12 cellular contexts compared by ENCODE assay signal in the genomic region with DNA sequence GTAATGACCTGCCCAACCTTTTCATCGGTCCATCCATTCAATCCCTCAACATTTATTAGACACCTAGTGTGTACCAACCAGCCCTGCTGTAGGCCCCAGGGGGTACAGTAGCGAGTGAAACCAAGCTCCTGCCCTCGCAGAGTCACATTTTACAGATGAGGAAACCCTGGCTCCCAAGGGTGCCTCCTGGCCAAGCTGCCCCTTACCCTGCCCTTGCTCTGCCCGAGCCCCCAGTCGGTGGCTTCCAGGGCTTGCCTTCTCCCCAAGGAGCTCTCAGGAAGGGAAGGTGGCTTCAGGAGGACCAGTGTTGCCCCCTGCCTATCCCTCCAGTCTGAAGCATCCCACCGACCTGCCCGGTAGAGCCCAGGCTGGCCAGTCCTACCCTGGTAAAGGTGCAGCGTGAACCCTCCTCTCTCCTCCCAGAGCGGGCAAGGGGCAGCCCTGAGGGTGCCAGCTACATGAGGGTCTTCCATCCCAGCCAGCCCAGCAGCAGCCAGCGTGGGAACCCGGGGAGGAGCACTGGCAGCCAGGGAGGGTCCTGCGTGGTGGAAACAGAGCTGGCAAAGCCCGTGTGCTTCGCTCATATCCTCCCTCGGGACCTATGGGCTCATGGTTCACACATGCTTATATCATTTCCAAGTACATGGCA. TPM values are rescaled to one million over a fixed set of nuclear protein-coding genes. Genes with fewer than 3 reads are reported as not detected.
DNase-seq lines count a peak whose midpoint lies in the region; ATAC-seq, FAIRE-seq and TF ChIP-seq lines count a peak whose summit lies in the region.
"Had no signal": no experiment of that assay in that cellular context is flagged by ENCODE, and none has a peak within 500 bp of the region (broad histone marks: within the 10 kb centered on the region; RNA-seq: fewer than 3 reads in every experiment).

No MANE protein-coding gene starts in this region.

- no TSS peak for BruUV-seq in PC-3 (replicated peaks; lab: Mats Ljungman, UMichigan)
- no TSS peak for BruUV-seq in endothelial cell of umbilical vein (replicated peaks; lab: Mats Ljungman, UMichigan)

- POLR2A ChIA-PET in PC-3 (lab: Charles Lee; ENCODE audit: unreplicated experiment) (no interaction called here), endothelial cell of umbilical vein (lab: Charles Lee) (no interaction called here)

- no peaks in the 10 kb centered on the region for H3K9me3 ChIP-seq in PC-3 (ENCODE audit: low read length)
- no peaks in the 10 kb centered on the region for H3K9me3 ChIP-seq in endothelial cell of umbilical vein (replicated peaks; ENCODE audit: control insufficient read depth, insufficient read depth, low read length)
- H3K9me3 ChIP-seq: thoracic aorta had no signal

- DNase-seq in NCI-H1436 (lab: John Stamatoyannopoulos, UW) (peak; percentile 53), NCI-H1436 treated with DMSO at 0.1 percent for 48 hours (lab: John Stamatoyannopoulos, UW) (no peak), PC-3 (no peak), endothelial cell of umbilical vein (ENCODE audit: low read depth, low spot score) (no peak), posterior cingulate gyrus (peak in 8 of 10 donors; percentile 2 to 75 (median 8)), GM10266 (ENCODE audit: extremely low spot score) (no peak), NCI-H1105 (lab: John Stamatoyannopoulos, UW) (no peak), GM20000 (ENCODE audit: low spot score) (no peak)
- DNase-seq: NK-92 treated with Interleukin-12 subunit alpha and Interleukin-12 subunit beta, amount 100 ng/mL, for 24 hours had no signal

- no peak for FAIRE-seq in endothelial cell of umbilical vein (lab: Jason Lieb, UNC)

- H4K20me1 ChIP-seq in PC-3 (ENCODE audit: low read length) (no peaks in the 10 kb centered on the region), endothelial cell of umbilical vein (replicated peaks; ENCODE audit: control insufficient read depth, extremely low read depth, insufficient read depth, low read length) (no peaks in the 10 kb centered on the region)

- no peak for TF ChIP-seq POLR2A in endothelial cell of umbilical vein (IDR thresholded peaks at IDR 0.05; ENCODE audit: low read depth, low read length)

- intact Hi-C loops in PC-3 (cut with micrococcal nuclease), result no loop called here
- intact Hi-C loops in endothelial cell of umbilical vein (cut with micrococcal nuclease), result no loop called here
- intact Hi-C loops in posterior cingulate gyrus (cut with DNase I), result no loop called here

- no peaks in the 10 kb centered on the region for H3K9me2 ChIP-seq in PC-3 (replicated peaks; ENCODE audit: low read length)

- H3K36me3 ChIP-seq in PC-3 (ENCODE audit: low read depth, low read length) (no peaks in the 10 kb centered on the region), endothelial cell of umbilical vein (ENCODE audit: control insufficient read depth in 2 of 2, extremely low read depth in 1 of 2, insufficient read depth in 2 of 2, low read length in 2 of 2) (no peaks in the 10 kb centered on the region)
- H3K36me3 ChIP-seq: thoracic aorta had no signal

- ATAC-seq in PC-3, result no peak

- no peaks in the 10 kb centered on the region for H3K79me2 ChIP-seq in PC-3 (ENCODE audit: low read length)
- H3K79me2 ChIP-seq in endothelial cell of umbilical vein (ENCODE audit: control insufficient read depth, insufficient read depth, low read length), result no peaks in the 10 kb centered on the region

- H3K9ac ChIP-seq in PC-3 (ENCODE audit: low read length) (no peak overlapping the region), endothelial cell of umbilical vein (replicated peaks; ENCODE audit: extremely low read depth, insufficient read depth, low read length) (no peak overlapping the region)

- H3K27me3 ChIP-seq in PC-3 (ENCODE audit: low read length) (no peaks in the 10 kb centered on the region), endothelial cell of umbilical vein (ENCODE audit: control insufficient read depth in 2 of 2, insufficient read depth in 2 of 2, low read length in 2 of 2) (peaks cover 11 to 13% of the 10 kb centered on the region in 2 experiments)

- H3K4me3 ChIP-seq in PC-3 (ENCODE audit: low read length) (no peak overlapping the region; the same call in 1 of the 2 replicates), endothelial cell of umbilical vein (replicated peaks in 1 of 3; ENCODE audit: insufficient read depth in 1 of 3, low read depth in 1 of 3, low read length in 3 of 3) (no peak overlapping the region)
- H3K4me3 ChIP-seq: thoracic aorta had no signal

- H3F3A ChIP-seq in PC-3 (ENCODE audit: low read length, unreplicated experiment), result no peaks in the 10 kb centered on the region

- TF ChIP-seq CTCF in PC-3 (conservative IDR thresholded peaks at IDR 0.05; ENCODE audit: low read depth, low read length) (no peak), endothelial cell of umbilical vein (IDR thresholded peaks at IDR 0.05; ENCODE audit: extremely low read depth in 1 of 2, insufficient read depth in 1 of 2, low read depth in 1 of 2, low read length in 2 of 2) (no peak), GM10266 (IDR thresholded peaks at IDR 0.05; ENCODE audit: control insufficient read depth, insufficient read depth, low read depth, missing control alignments) (no peak), GM20000 (IDR thresholded peaks at IDR 0.05; ENCODE audit: extremely low read depth, missing control alignments) (no peak)

- no peaks in the 10 kb centered on the region for H3K9me1 ChIP-seq in endothelial cell of umbilical vein (replicated peaks; ENCODE audit: control insufficient read depth, extremely low read depth, insufficient read depth, low read length)

- CTCF ChIA-PET in PC-3 (lab: Charles Lee) (interaction anchor here (0.5 kb wide), 1 partner anchor 168 kb away, joined by 3 read pairs; no protein-coding TSS in a partner anchor), endothelial cell of umbilical vein (lab: Charles Lee) (no interaction called here)

- dilution Hi-C loops in endothelial cell of umbilical vein (cut with MboI; ENCODE audit: extremely low pct_ligation_motif_present, low sequenced_read_pairs), result no loop called here

- H3K4me1 ChIP-seq in PC-3 (ENCODE audit: insufficient read depth, low read length) (peaks cover 7% of the 10 kb centered on the region; the same call in 1 of the 2 replicates), endothelial cell of umbilical vein (ENCODE audit: control insufficient read depth, extremely low read depth, insufficient read depth, low read length) (peaks cover 6% of the 10 kb centered on the region)

- H3K27ac ChIP-seq in PC-3 (ENCODE audit: low read length), result no peak overlapping the region
- H3K27ac ChIP-seq in endothelial cell of umbilical vein (ENCODE audit: insufficient read depth, low read depth, low read length), result no peak overlapping the region
- H3K27ac ChIP-seq: 22Rv1, skin epidermis, thoracic aorta had no signal

- H3K4me2 ChIP-seq in PC-3 (ENCODE audit: low read length), result peak overlapping the region; percentile 48
- H3K4me2 ChIP-seq in endothelial cell of umbilical vein (ENCODE audit: insufficient read depth, low read length), result no peak overlapping the region

- H2AFZ ChIP-seq in PC-3 (ENCODE audit: low read length) (no peak overlapping the region), endothelial cell of umbilical vein (ENCODE audit: low read depth, low read length) (no peak overlapping the region)

TF ChIP-seq in endothelial cell of umbilical vein, 7 proteins besides CTCF, POLR2A, EP300 and RAD21:
- TF ChIP-seq FOS (IDR thresholded peaks at IDR 0.05; ENCODE audit: borderline replicate concordance, insufficient read depth, low read length) (no peak), MAX (IDR thresholded peaks at IDR 0.05; ENCODE audit: insufficient read depth, insufficient read length) (no peak), GATA2 (IDR thresholded peaks at IDR 0.05; ENCODE audit: insufficient read depth, insufficient read length, low read depth, low read length) (no peak), JUN (IDR thresholded peaks at IDR 0.05; ENCODE audit: borderline replicate concordance, insufficient read depth, insufficient read length, low read depth) (no peak), MYC (IDR thresholded peaks at IDR 0.05; ENCODE audit: low read depth, low read length) (no peak), POLR2AphosphoS5 (IDR thresholded peaks at IDR 0.05; ENCODE audit: insufficient read depth, low read depth, low read length) (no peak), EZH2 (IDR thresholded peaks at IDR 0.05; ENCODE audit: borderline replicate concordance, low read depth, low read length, severe bottlenecking) (peak; percentile 25)

RNA-seq across cellular contexts. Expression of gene BEGAIN, which starts 0.7 kb away (rescaled TPM):
- 3.5 and 3.8 TPM in 2 replicates for total RNA-seq in PC-3 (2014; rRNA removed)
- 0.46 and 0.49 TPM in 2 replicates for total RNA-seq in endothelial cell of umbilical vein
- polyA plus RNA-seq in endothelial cell of umbilical vein, result 0.14 TPM in 1 of 2 replicates, not detected in the other
- polyA plus RNA-seq in endothelial cell of umbilical vein (2011; cell fraction: cytosol; rRNA removed), result 0.10 and 0.20 TPM in 2 replicates
- 0.22 and 0.68 TPM in 2 replicates for polyA plus RNA-seq in endothelial cell of umbilical vein (2011; cell fraction: nucleus; rRNA removed)
- polyA plus RNA-seq in endothelial cell of umbilical vein (2012), result 0.12 and 0.17 TPM in 2 replicates
- polyA minus RNA-seq in endothelial cell of umbilical vein, result 1.1 TPM in 1 of 2 replicates, not detected in the other
- polyA minus RNA-seq in endothelial cell of umbilical vein (2011; cell fraction: cytosol; rRNA and poly(A)+ RNA removed), result 24.8 TPM
- 0.82 TPM in 1 of 2 replicates, not detected in the other for polyA minus RNA-seq in endothelial cell of umbilical vein (2011; cell fraction: nucleus; rRNA and poly(A)+ RNA removed)

Comparison
In these comparisons a context has a peak if more than half of its experiments do, and no peak if none do; other contexts are left out.
1. DNase-seq: peak in NCI-H1436 (single experiment) and posterior cingulate gyrus (8 of 10); none in NCI-H1436 treated with DMSO at 0.1 percent for 48 hours (single experiment), PC-3 (single experiment), endothelial cell of umbilical vein (single experiment), GM10266 (single experiment), NCI-H1105 (single experiment) and GM20000 (single experiment).